ENCODE assay signal across 24 cellular contexts in the genomic region with DNA sequence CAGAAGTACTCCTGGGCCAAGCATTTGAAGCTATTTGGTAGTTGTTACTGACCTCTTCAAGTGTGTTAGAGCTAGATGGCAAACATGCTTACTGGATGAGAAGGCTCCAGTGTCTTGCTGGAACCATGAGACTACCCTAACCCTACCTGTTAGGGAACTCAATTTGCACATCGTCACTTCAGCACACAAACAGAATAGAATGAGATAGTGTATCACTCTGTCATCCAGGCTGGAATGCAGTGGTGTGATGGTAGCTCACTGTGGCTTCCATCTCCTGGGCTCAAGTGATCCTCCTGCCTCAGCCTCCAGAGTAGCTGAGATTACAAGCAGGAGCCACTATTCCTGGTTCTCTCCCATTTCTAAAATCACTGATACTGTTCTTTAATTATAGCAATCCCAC.
DNase-seq lines count a peak whose midpoint lies in the region; TF ChIP-seq lines count a peak whose summit lies in the region.
"Had no signal": no experiment of that assay in that cellular context is flagged by ENCODE, and none has a peak within 500 bp of the region (broad histone marks: within the 10 kb centered on the region; RNA-seq: fewer than 3 reads in every experiment).

No MANE protein-coding gene starts in this region.

- no peak overlapping the region for H2BK120ac ChIP-seq in mesendoderm (ENCODE audit: low read depth, low read length)

- no peak overlapping the region for H3K9ac ChIP-seq in mesendoderm (ENCODE audit: low read length)
- H3K9ac ChIP-seq: BLaER1 had no signal

- DNase-seq in caudate nucleus (lab: John Stamatoyannopoulos, UW) (no peak), dorsolateral prefrontal cortex (no peak), mesendoderm (peak; percentile 67), Kasumi-1 (lab: John Stamatoyannopoulos, UW) (no peak), NCI-H1048 (lab: John Stamatoyannopoulos, UW) (no peak), hippocampal formation (lab: John Stamatoyannopoulos, UW) (no peak)
- no peak for DNase-seq in effector CD4-positive, alpha-beta T cell
- DNase-seq: 8988T; ACHN; BE2C; C1 segment of cervical spinal cord; CD4-positive, alpha-beta memory T cell; CD4-positive, CD25-positive, alpha-beta regulatory T cell; CD8-positive, alpha-beta memory T cell; COR-L47; DMS 273 treated with DMSO at 0.1 percent for 48 hours; DMS153; DMS53; DMS79; DND-41; EL; GDM1 had no signal

- H3K4ac ChIP-seq in mesendoderm (ENCODE audit: low read depth, low read length) = no peak overlapping the region

- H2BK5ac ChIP-seq in mesendoderm (ENCODE audit: low read length) = no peak overlapping the region

- WGBS in mesendoderm (ENCODE audit: extremely low coverage, insufficient coverage, low lambda C conversion rate) = no CpG with 5 or more reads among the region's 1 CpG

- H3K79me2 ChIP-seq in mesendoderm (ENCODE audit: control insufficient read depth, insufficient read depth, low read length) = no peaks in the 10 kb centered on the region

- H3K23ac ChIP-seq in mesendoderm (ENCODE audit: low read length) = no peak overlapping the region

- intact Hi-C loops in dorsolateral prefrontal cortex (cut with DNase I) = no loop called here

- H3K27me3 ChIP-seq in dorsolateral prefrontal cortex (no peaks in the 10 kb centered on the region), mesendoderm (ENCODE audit: insufficient read depth, low read length, poor library complexity) (no peaks in the 10 kb centered on the region)
- H3K27me3 ChIP-seq: BE2C, BLaER1 had no signal

- H2BK15ac ChIP-seq in mesendoderm (replicated peaks; ENCODE audit: low read depth) = no peak overlapping the region

- H4K8ac ChIP-seq in mesendoderm (ENCODE audit: low read depth, low read length) = no peak overlapping the region

- H3K4me1 ChIP-seq in mesendoderm (ENCODE audit: control insufficient read depth, low read depth, low read length) = no peaks in the 10 kb centered on the region
- H3K4me1 ChIP-seq: BE2C, BLaER1 had no signal

- H3K27ac ChIP-seq in caudate nucleus (ENCODE audit: low read depth, low read length) (peak overlapping the region; percentile 60), dorsolateral prefrontal cortex (peak overlapping the region in 52 of 59 donors; percentile 4 to 83 (median 66)), mesendoderm (ENCODE audit: low read depth, low read length) (no peak overlapping the region)
- H3K27ac ChIP-seq: BLaER1 had no signal

- H3K4me2 ChIP-seq in mesendoderm (ENCODE audit: low read length) = no peak overlapping the region
- H3K4me2 ChIP-seq: BLaER1 had no signal

- no peak overlapping the region for H3K56ac ChIP-seq in mesendoderm (ENCODE audit: low read length)

- H3K4me3 ChIP-seq in dorsolateral prefrontal cortex (no peak overlapping the region), mesendoderm (ENCODE audit: low read length) (no peak overlapping the region)
- H3K4me3 ChIP-seq: BLaER1, GM12878 had no signal

- TF ChIP-seq CTCF in dorsolateral prefrontal cortex (IDR thresholded peaks at IDR 0.05 in 54 of 56, conservative IDR thresholded peaks at IDR 0.05 in 2 of 56; ENCODE audit: low read depth in 1 of 56, partially characterized antibody in 56 of 56) = no peak

- no peak overlapping the region for H3K18ac ChIP-seq in mesendoderm (ENCODE audit: low read length)

- no peak overlapping the region for H2AK5ac ChIP-seq in mesendoderm (ENCODE audit: low read length)

- no peaks in the 10 kb centered on the region for H3K36me3 ChIP-seq in mesendoderm (ENCODE audit: control insufficient read depth, insufficient read depth, low read length)
- H3K36me3 ChIP-seq: BE2C, BLaER1 had no signal

- H4K5ac ChIP-seq in mesendoderm (ENCODE audit: low read length) = no peak overlapping the region

- H3K79me1 ChIP-seq in mesendoderm (ENCODE audit: low read length) = no peaks in the 10 kb centered on the region
